26 cellular contexts compared by ENCODE assay signal in the genomic region with DNA sequence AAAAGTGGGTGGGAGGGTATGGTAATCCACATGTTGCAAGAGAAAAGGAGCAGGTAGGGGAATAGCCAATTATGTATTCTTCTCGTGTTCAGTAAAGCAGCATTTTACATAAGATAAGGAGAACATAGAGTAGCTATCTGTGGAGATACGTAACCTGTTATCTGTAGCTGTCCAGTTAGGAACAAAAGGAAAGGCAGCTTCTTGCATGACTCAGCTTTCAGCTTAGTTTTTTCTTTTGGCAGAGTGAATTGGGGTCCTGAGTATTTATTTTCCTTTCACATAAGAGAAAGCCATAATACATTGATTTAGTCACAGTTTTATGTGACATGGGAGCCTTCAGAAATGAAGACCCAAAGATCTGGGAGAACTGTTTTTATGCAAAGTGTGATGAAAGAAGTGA.
"Had no signal": no experiment of that assay in that cellular context is flagged by ENCODE, and none has a peak within 500 bp of the region (broad histone marks: within the 10 kb centered on the region; RNA-seq: fewer than 3 reads in every experiment).

No MANE protein-coding gene starts in this region.

- H3K4me1 Mint-ChIP-seq: natural killer cell; stimulated activated effector memory CD8-positive, alpha-beta T cell treated with anti-CD3 and anti-CD28 coated beads, Interleukin-12 subunit alpha, Interleukin-12 subunit beta, amount 100 ng/mL, for 72 hours had no signal

- H3K27me3 ChIP-seq: colonic mucosa, esophagus muscularis mucosa, ovary, sigmoid colon, stomach, thyroid gland had no signal

- H3K79me2 ChIP-seq: hepatocyte had no signal

- DNase-seq: colonic mucosa; effector memory CD4-positive, alpha-beta T cell; head of caudate nucleus; islet precursor cell; kidney glomerular epithelial cell; left colon; left ventricle myocardium superior; lower lobe of right lung; natural killer cell; occipital lobe; ovary; posterior cingulate gyrus; psoas muscle; right cardiac atrium; sigmoid colon; stimulated activated CD4-positive, alpha-beta T cell treated with anti-CD3 and anti-CD28 coated beads, Interleukin-2, amount 100 ng/mL, for 24 hours; stimulated activated CD4-positive, alpha-beta T cell treated with anti-CD3 and anti-CD28 coated beads, Interleukin-4, amount 100 ng/mL, for 24 hours; stimulated activated naive CD4-positive, alpha-beta T cell treated with Interleukin-2 at 50 U/mL for 16 hours; stomach; thyroid gland had no signal

- H3K27me3 Mint-ChIP-seq: dendritic cell treated with granulocyte-macrophage colony-stimulating factor and Interleukin-4, amounts not matched to agents 40 ng/mL and 50 ng/mL, for 4 days had no signal

- H3K9me3 ChIP-seq: colonic mucosa, esophagus muscularis mucosa, lower lobe of right lung, ovary, psoas muscle, sigmoid colon, stomach, thyroid gland had no signal

- H2AFZ ChIP-seq: hepatocyte had no signal

- H3K4me3 ChIP-seq: colonic mucosa, esophagus muscularis mucosa, hepatocyte, lower lobe of right lung, ovary, psoas muscle, sigmoid colon, stomach, thyroid gland had no signal

- H3K36me3 ChIP-seq: colonic mucosa, esophagus muscularis mucosa, lower lobe of right lung, ovary, sigmoid colon, stomach, thyroid gland had no signal

- H3K4me3 Mint-ChIP-seq: dendritic cell treated with granulocyte-macrophage colony-stimulating factor and Interleukin-4, amounts not matched to agents 40 ng/mL and 50 ng/mL, for 4 days; natural killer cell; stimulated activated effector memory CD8-positive, alpha-beta T cell treated with anti-CD3 and anti-CD28 coated beads, Interleukin-12 subunit alpha, Interleukin-12 subunit beta, amount 100 ng/mL, for 72 hours had no signal

- ATAC-seq: left colon; left ventricle myocardium superior; lower lobe of right lung; natural killer cell; psoas muscle; right cardiac atrium; stimulated activated effector memory CD8-positive, alpha-beta T cell treated with anti-CD3 and anti-CD28 coated beads, Interleukin-12 subunit alpha, Interleukin-12 subunit beta, amount 100 ng/mL, for 72 hours had no signal

- H3K9me3 Mint-ChIP-seq: dendritic cell treated with granulocyte-macrophage colony-stimulating factor and Interleukin-4, amounts not matched to agents 40 ng/mL and 50 ng/mL, for 4 days; stimulated activated effector memory CD8-positive, alpha-beta T cell treated with anti-CD3 and anti-CD28 coated beads, Interleukin-12 subunit alpha, Interleukin-12 subunit beta, amount 100 ng/mL, for 72 hours had no signal

- H3K4me1 ChIP-seq: colonic mucosa, esophagus muscularis mucosa, lower lobe of right lung, psoas muscle, sigmoid colon, stomach, thyroid gland had no signal

- H3K27ac ChIP-seq: colonic mucosa, esophagus muscularis mucosa, hepatocyte, lower lobe of right lung, ovary, psoas muscle, sigmoid colon, stomach, thyroid gland had no signal

- H3K36me3 Mint-ChIP-seq: natural killer cell; stimulated activated effector memory CD8-positive, alpha-beta T cell treated with anti-CD3 and anti-CD28 coated beads, Interleukin-12 subunit alpha, Interleukin-12 subunit beta, amount 100 ng/mL, for 72 hours had no signal

- FAIRE-seq: endothelial cell of umbilical vein, frontal cortex had no signal

- H3K4me2 ChIP-seq: hepatocyte had no signal

- H3K27ac Mint-ChIP-seq: dendritic cell treated with granulocyte-macrophage colony-stimulating factor and Interleukin-4, amounts not matched to agents 40 ng/mL and 50 ng/mL, for 4 days; natural killer cell; stimulated activated effector memory CD8-positive, alpha-beta T cell treated with anti-CD3 and anti-CD28 coated beads, Interleukin-12 subunit alpha, Interleukin-12 subunit beta, amount 100 ng/mL, for 72 hours had no signal
